9 cellular contexts compared by ENCODE assay signal in the genomic region with DNA sequence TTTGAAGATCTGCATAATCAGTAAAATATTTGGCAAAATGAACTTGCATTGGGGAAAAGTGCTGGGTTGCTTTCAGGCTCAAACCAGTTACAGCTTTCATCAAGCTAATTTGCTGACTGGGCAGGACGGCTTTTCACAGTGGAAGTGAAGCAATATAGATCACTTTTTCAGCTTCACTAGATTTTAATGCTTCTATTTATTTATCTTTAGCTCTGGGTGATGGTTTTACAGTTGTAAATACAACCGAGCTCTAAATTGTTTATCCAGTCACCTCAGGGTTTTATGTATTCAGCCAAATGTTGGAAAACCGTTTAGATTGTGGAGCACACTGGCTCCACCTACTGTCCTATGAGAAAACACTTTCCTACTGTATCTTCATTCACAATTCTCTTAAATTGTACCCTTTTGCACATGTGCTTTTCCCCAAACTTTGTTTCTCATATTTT. TPM values are rescaled to one million over a fixed set of nuclear protein-coding genes. Genes with fewer than 3 reads are reported as not detected.
A peak's percentile ranks its signal among the peaks of the same experiment; 100 is the strongest.
DNase-seq lines count a peak whose midpoint lies in the region; ATAC-seq and TF ChIP-seq lines count a peak whose summit lies in the region.
"Had no signal": no experiment of that assay in that cellular context is flagged by ENCODE, and none has a peak within 500 bp of the region (broad histone marks: within the 10 kb centered on the region; RNA-seq: fewer than 3 reads in every experiment).

No MANE protein-coding gene starts in this region.

- no peaks in the 10 kb centered on the region for H3K9me3 Mint-ChIP-seq in CD8-positive, alpha-beta T cell
- H3K9me3 Mint-ChIP-seq in stimulated activated naive B cell treated with anti-CD40 and anti-IgM and Interleukin-4, amounts not matched to agents 10 μg/mL and 1 μg/mL and 100 μg/mL, for 72 hours: no peaks in the 10 kb centered on the region
- no peaks in the 10 kb centered on the region for H3K9me3 Mint-ChIP-seq in activated naive CD8-positive, alpha-beta T cell treated with anti-CD3 and anti-CD28 coated beads for 36 hours
- H3K9me3 Mint-ChIP-seq: natural killer cell had no signal

- no peaks in the 10 kb centered on the region for H3K27me3 ChIP-seq in CD8-positive, alpha-beta T cell (ENCODE audit: insufficient read depth, low read length)
- H3K27me3 ChIP-seq in HL-60 (ENCODE audit: insufficient read depth, poor library complexity, severe bottlenecking) (no peaks in the 10 kb centered on the region), body of pancreas (no peaks in the 10 kb centered on the region)

- H3K27ac ChIP-seq in CD8-positive, alpha-beta T cell (ENCODE audit: low read depth, low read length): no peak overlapping the region
- H3K27ac ChIP-seq in HL-60 (replicated peaks): no peak overlapping the region
- H3K27ac ChIP-seq in body of pancreas: no peak overlapping the region

- no peaks in the 10 kb centered on the region for H3K9me3 ChIP-seq in CD8-positive, alpha-beta T cell (ENCODE audit: low read length)
- no peaks in the 10 kb centered on the region for H3K9me3 ChIP-seq in body of pancreas

- DNase-seq in CD8-positive, alpha-beta T cell: no peak
- peak; percentile 8 to 23 for DNase-seq in HL-60 (ENCODE audit: low read depth in 1 of 2, low spot score in 1 of 2)
- peak; percentile 53 for DNase-seq in NCI-H748 (lab: John Stamatoyannopoulos, UW; ENCODE audit: unreplicated experiment)
- DNase-seq in body of pancreas: peak in 3 of 4 donors; percentile 30 to 39 (median 32)
- DNase-seq in inferior parietal cortex (ENCODE audit: extremely low spot score): peak; percentile 94
- no peak for DNase-seq in stimulated activated naive B cell treated with anti-CD40 and anti-IgM and Interleukin-4, amounts not matched to agents 10 μg/mL and 1 μg/mL and 100 μg/mL, for 72 hours
- DNase-seq in activated naive CD8-positive, alpha-beta T cell treated with anti-CD3 and anti-CD28 coated beads for 36 hours: no peak
- DNase-seq: natural killer cell had no signal

- TF ChIP-seq POLR2A in body of pancreas (IDR thresholded peaks at IDR 0.05): no peak

- POLR2A ChIA-PET in CD8-positive, alpha-beta T cell (lab: Charles Lee): no interaction called here

- peaks cover 7% of the 10 kb centered on the region for H3K4me1 ChIP-seq in CD8-positive, alpha-beta T cell (ENCODE audit: insufficient read depth, low read length)
- peaks cover 24% of the 10 kb centered on the region for H3K4me1 ChIP-seq in body of pancreas

- no peak overlapping the region for H3K4me3 ChIP-seq in CD8-positive, alpha-beta T cell (ENCODE audit: low read depth, low read length)
- no peak overlapping the region for H3K4me3 ChIP-seq in HL-60 (replicated peaks; ENCODE audit: insufficient read depth, low read length)
- no peak overlapping the region for H3K4me3 ChIP-seq in body of pancreas

- TF ChIP-seq CTCF in CD8-positive, alpha-beta T cell (IDR thresholded peaks at IDR 0.05): peak; percentile 53
- TF ChIP-seq CTCF in HL-60 (IDR thresholded peaks at IDR 0.05; ENCODE audit: insufficient read depth, low read length) (no peak), body of pancreas (IDR thresholded peaks at IDR 0.05) (peak; percentile 28 to 80 (median 75))

- no peak for ATAC-seq in CD8-positive, alpha-beta T cell
- ATAC-seq in body of pancreas: peak; percentile 75
- peak; percentile 52 to 61 for ATAC-seq in stimulated activated naive B cell treated with anti-CD40 and anti-IgM and Interleukin-4, amounts not matched to agents 10 μg/mL and 1 μg/mL and 100 μg/mL, for 72 hours (replicated peaks)
- ATAC-seq in HG02588 (IDR thresholded peaks at IDR 0.05; ENCODE audit: unreplicated experiment): no peak

- peaks cover 8% of the 10 kb centered on the region for H3K4me1 Mint-ChIP-seq in CD8-positive, alpha-beta T cell (ENCODE audit: low read depth)
- H3K4me1 Mint-ChIP-seq in stimulated activated naive B cell treated with anti-CD40 and anti-IgM and Interleukin-4, amounts not matched to agents 10 μg/mL and 1 μg/mL and 100 μg/mL, for 72 hours: peaks cover 4 to 20% of the 10 kb centered on the region in 2 donors
- H3K4me1 Mint-ChIP-seq in activated naive CD8-positive, alpha-beta T cell treated with anti-CD3 and anti-CD28 coated beads for 36 hours: peaks cover 10% of the 10 kb centered on the region

- H3K4me3 Mint-ChIP-seq in CD8-positive, alpha-beta T cell: no peak overlapping the region
- no peak overlapping the region for H3K4me3 Mint-ChIP-seq in stimulated activated naive B cell treated with anti-CD40 and anti-IgM and Interleukin-4, amounts not matched to agents 10 μg/mL and 1 μg/mL and 100 μg/mL, for 72 hours
- no peak overlapping the region for H3K4me3 Mint-ChIP-seq in activated naive CD8-positive, alpha-beta T cell treated with anti-CD3 and anti-CD28 coated beads for 36 hours
- H3K4me3 Mint-ChIP-seq: natural killer cell had no signal

- H3K27me3 Mint-ChIP-seq in CD8-positive, alpha-beta T cell (ENCODE audit: low read depth): no peaks in the 10 kb centered on the region
- H3K27me3 Mint-ChIP-seq in stimulated activated naive B cell treated with anti-CD40 and anti-IgM and Interleukin-4, amounts not matched to agents 10 μg/mL and 1 μg/mL and 100 μg/mL, for 72 hours: no peaks in the 10 kb centered on the region
- H3K27me3 Mint-ChIP-seq in activated naive CD8-positive, alpha-beta T cell treated with anti-CD3 and anti-CD28 coated beads for 36 hours: no peaks in the 10 kb centered on the region

- 20 to 25% methylated on average over 3 of the region's 3 CpGs for WGBS in body of pancreas, 2 donors

- CTCF ChIA-PET in CD8-positive, alpha-beta T cell (lab: Charles Lee): interaction anchor here (0.5 to 4.4 kb wide), 21 partner anchors 12 to 333 kb away, joined by 3 to 42 read pairs (median 4); no protein-coding TSS in a partner anchor

- no peaks in the 10 kb centered on the region for H3K36me3 Mint-ChIP-seq in CD8-positive, alpha-beta T cell
- peaks cover 0 to under 1% of the 10 kb centered on the region in 2 donors for H3K36me3 Mint-ChIP-seq in stimulated activated naive B cell treated with anti-CD40 and anti-IgM and Interleukin-4, amounts not matched to agents 10 μg/mL and 1 μg/mL and 100 μg/mL, for 72 hours
- peaks cover 2% of the 10 kb centered on the region for H3K36me3 Mint-ChIP-seq in activated naive CD8-positive, alpha-beta T cell treated with anti-CD3 and anti-CD28 coated beads for 36 hours
- H3K36me3 Mint-ChIP-seq: natural killer cell had no signal

- no peaks in the 10 kb centered on the region for H3K36me3 ChIP-seq in CD8-positive, alpha-beta T cell (ENCODE audit: insufficient read depth, low read length)
- H3K36me3 ChIP-seq in body of pancreas (replicated peaks in 1 of 2; ENCODE audit: insufficient read depth in 1 of 2, low read depth in 2 of 2): no peaks in the 10 kb centered on the region

- intact Hi-C loops in CD8-positive, alpha-beta T cell (cut with DNase I, micrococcal nuclease): loop anchor here (1.0 to 5.0 kb wide), 4 partner anchors 58 to 187 kb away; a partner anchor contains a TSS
- intact Hi-C loops in body of pancreas (cut with DNase I): no loop called here

- H3K27ac Mint-ChIP-seq in CD8-positive, alpha-beta T cell: no peak overlapping the region
- no peak overlapping the region for H3K27ac Mint-ChIP-seq in stimulated activated naive B cell treated with anti-CD40 and anti-IgM and Interleukin-4, amounts not matched to agents 10 μg/mL and 1 μg/mL and 100 μg/mL, for 72 hours
- H3K27ac Mint-ChIP-seq in activated naive CD8-positive, alpha-beta T cell treated with anti-CD3 and anti-CD28 coated beads for 36 hours: no peak overlapping the region
- H3K27ac Mint-ChIP-seq: natural killer cell had no signal

RNA-seq across cellular contexts. Expression of a gene that starts 58.2 kb away (rescaled TPM):
- 1 to 10 TPM; 5.0 to 5.8 TPM for total RNA-seq in CD8-positive, alpha-beta T cell
- 1 to 10 TPM; 4.6 to 5.2 TPM for total RNA-seq in body of pancreas
- 10 to 100 TPM; 10.7 to 11.6 TPM for total RNA-seq in activated naive CD8-positive, alpha-beta T cell treated with anti-CD3 and anti-CD28 coated beads for 36 hours

Comparison
In these comparisons a context has a peak if more than half of its experiments do, and no peak if none do; other contexts are left out.
1. ATAC-seq: peak in body of pancreas (single experiment) and stimulated activated naive B cell treated with anti-CD40 and anti-IgM and Interleukin-4, amounts not matched to agents 10 μg/mL and 1 μg/mL and 100 μg/mL, for 72 hours (2 of 2); none in CD8-positive, alpha-beta T cell (single experiment) and HG02588 (single experiment).
2. DNase-seq: peak in HL-60 (2 of 2), NCI-H748 (single experiment), body of pancreas (3 of 4) and inferior parietal cortex (single experiment); none in CD8-positive, alpha-beta T cell (0 of 7), stimulated activated naive B cell treated with anti-CD40 and anti-IgM and Interleukin-4, amounts not matched to agents 10 μg/mL and 1 μg/mL and 100 μg/mL, for 72 hours (single experiment) and activated naive CD8-positive, alpha-beta T cell treated with anti-CD3 and anti-CD28 coated beads for 36 hours (single experiment).